8 cellular contexts compared by ENCODE assay signal in the genomic region with DNA sequence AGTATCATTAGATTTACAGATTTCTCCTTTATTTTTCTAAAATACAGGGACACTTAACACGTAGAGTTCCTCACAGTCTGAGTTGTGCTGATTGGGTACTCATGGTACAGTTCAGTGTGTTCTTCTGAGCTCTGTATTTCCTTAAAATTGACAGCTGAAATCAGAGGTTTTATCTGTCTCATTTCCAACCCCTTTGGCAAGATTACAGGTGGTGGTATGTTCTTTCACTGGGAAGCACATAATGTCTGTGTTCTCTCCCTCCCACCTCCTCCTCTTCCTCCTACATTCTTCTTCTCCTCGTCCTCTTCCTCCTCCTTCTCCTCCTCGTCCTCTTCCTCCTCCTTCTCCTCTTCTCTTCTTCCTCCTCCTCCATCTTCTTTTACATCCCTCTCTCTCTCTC.
"Had no signal": no experiment of that assay in that cellular context is flagged by ENCODE, and none has a peak within 500 bp of the region (broad histone marks: within the 10 kb centered on the region; RNA-seq: fewer than 3 reads in every experiment).

No MANE protein-coding gene starts in this region.

- H3K9me3 Mint-ChIP-seq: GM23338, H9, HFFc6 had no signal

- H3K27ac ChIP-seq: HL-60 had no signal

- H3K4me3 Mint-ChIP-seq: GM23338, H9, HFFc6, IgD-negative memory B cell had no signal

- H3K4me3 ChIP-seq: GM23338 had no signal

- DNase-seq: H9, HCEC 1CT, HFFc6, KBM-7 had no signal

- ATAC-seq: GM23338, HepG2 had no signal

- H3K27ac Mint-ChIP-seq: GM23338, H9, HFFc6 had no signal
